In genomic region chr14:49280566-49280965, GRCh38 we compare ENCODE assay signal across 20 cellular contexts.
"Had no signal": no experiment of that assay in that cellular context is flagged by ENCODE, and none has a peak within 500 bp of the region (broad histone marks: within the 10 kb centered on the region; RNA-seq: fewer than 3 reads in every experiment).

No MANE protein-coding gene starts in this region.

- DNase-seq: cortex of kidney; effector memory CD8-positive, alpha-beta T cell; lower lobe of right lung; natural killer cell; occipital lobe; ovary; posterior cingulate gyrus; psoas muscle; right cardiac atrium; small intestine; stimulated activated CD4-positive, alpha-beta T cell treated with anti-CD3 and anti-CD28 coated beads, Interleukin-12 subunit alpha, Interleukin-12 subunit beta, amount 100 ng/mL, for 4 hours; stimulated activated CD4-positive, alpha-beta T cell treated with anti-CD3 and anti-CD28 coated beads, Interleukin-1b, Interleukin-23, amount 100 ng/mL, for 48 hours; stimulated activated CD4-positive, alpha-beta T cell treated with anti-CD3 and anti-CD28 coated beads, Interleukin-4, amount 100 ng/mL, for 1 hour; stimulated activated CD8-positive, alpha-beta memory T cell treated with anti-CD3 and anti-CD28 coated beads, Interleukin-4, amount 100 ng/mL, for 48 hours; stimulated activated naive CD4-positive, alpha-beta T cell; stimulated activated naive CD8-positive, alpha-beta T cell treated with anti-CD3 and anti-CD28 coated beads, Interleukin-15, amount 100 ng/mL, for 72 hours; transverse colon; upper lobe of right lung had no signal

- ATAC-seq: effector memory CD8-positive, alpha-beta T cell; lower lobe of right lung; natural killer cell; psoas muscle; right cardiac atrium; stimulated activated naive CD8-positive, alpha-beta T cell treated with anti-CD3 and anti-CD28 coated beads, Interleukin-15, amount 100 ng/mL, for 72 hours; upper lobe of right lung had no signal

- H3K27ac ChIP-seq: lower lobe of right lung, ovary, psoas muscle, suprapubic skin, transverse colon, upper lobe of right lung, vagina had no signal

- H3K36me3 ChIP-seq: lower lobe of right lung, ovary, suprapubic skin, transverse colon, upper lobe of right lung, vagina had no signal

- H3K4me3 ChIP-seq: lower lobe of right lung, ovary, psoas muscle, suprapubic skin, transverse colon, upper lobe of right lung, vagina had no signal

- H3K27me3 ChIP-seq: ovary, suprapubic skin, transverse colon, upper lobe of right lung, vagina had no signal

- H3K9me3 ChIP-seq: lower lobe of right lung, ovary, psoas muscle, suprapubic skin, transverse colon, upper lobe of right lung, vagina had no signal

- H3K4me1 ChIP-seq: psoas muscle, suprapubic skin, transverse colon, vagina had no signal
